Comparison of ENCODE assay signal across 8 cellular contexts in the genomic region with DNA sequence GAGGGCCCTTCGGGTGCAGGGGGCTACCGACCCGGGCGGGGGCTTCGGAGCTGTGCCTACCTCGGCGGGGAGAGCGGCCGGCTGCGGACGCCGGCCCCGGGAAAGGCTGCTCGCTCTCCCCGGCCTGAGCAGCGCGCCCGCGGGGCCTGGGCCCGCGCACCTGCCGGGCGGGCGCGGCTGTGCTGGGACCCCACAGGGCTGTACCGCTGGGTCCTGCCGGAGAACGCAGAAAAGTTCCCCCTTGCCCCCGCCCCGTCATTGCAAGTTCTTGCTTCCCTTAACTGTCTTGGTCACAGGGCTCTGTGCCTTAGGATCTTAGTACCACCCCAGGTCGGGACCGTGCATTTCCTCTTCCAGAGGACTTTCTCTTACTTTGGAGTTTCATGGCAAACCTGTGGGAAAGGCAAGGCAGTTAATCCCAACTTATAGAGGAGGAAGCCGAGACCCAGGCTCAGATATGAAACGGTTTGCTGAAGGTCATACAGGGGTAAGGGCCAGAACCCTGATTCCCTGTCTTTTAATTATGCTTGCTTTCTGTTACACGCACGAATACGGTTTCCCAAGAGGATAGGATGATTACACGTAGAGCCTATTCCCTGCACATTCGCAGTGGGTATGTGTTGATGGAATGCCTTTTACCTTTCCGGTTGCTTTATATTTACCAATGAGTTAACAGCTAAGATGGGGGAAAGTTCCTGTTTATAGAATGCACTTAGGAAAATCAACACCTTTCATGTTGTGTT. TPM values are rescaled to one million over a fixed set of nuclear protein-coding genes. Genes with fewer than 3 reads are reported as not detected.
A peak's percentile ranks its signal among the peaks of the same experiment; 100 is the strongest.
DNase-seq lines count a peak whose midpoint lies in the region; ATAC-seq, FAIRE-seq and TF ChIP-seq lines count a peak whose summit lies in the region.

No MANE protein-coding gene starts in this region.

- no peak for TF ChIP-seq RAD21 in K562 (CRISPR knock-in tag; conservative IDR thresholded peaks at IDR 0.05 in 1 of 2, IDR thresholded peaks at IDR 0.05 in 1 of 2)

- H3K27me3 ChIP-seq in K562 (ENCODE audit: control insufficient read depth in 2 of 2, insufficient read depth in 2 of 2, low read length in 2 of 2) (no peaks in the 10 kb centered on the region), iPS-18a (ENCODE audit: control insufficient read depth, insufficient read depth, low read length) (peaks cover 49% of the 10 kb centered on the region), skeletal muscle satellite cell (ENCODE audit: control insufficient read depth, insufficient read depth, low read length) (no peaks in the 10 kb centered on the region)

- no peaks in the 10 kb centered on the region for H4K20me1 ChIP-seq in K562 (replicated peaks; ENCODE audit: control insufficient read depth, insufficient read depth, low read length)

- CTCF ChIA-PET in K562 (lab: Yijun Ruan, JAX; ENCODE audit: low intra/inter-chr PET ratio), result interaction anchor here (0.5 kb wide), 1 partner anchor 197 kb away, joined by 3 read pairs; no protein-coding TSS in a partner anchor

- no peak for TF ChIP-seq CTCF in HFF-Myc (IDR thresholded peaks at IDR 0.05; ENCODE audit: low read depth, low read length, missing control alignments)
- TF ChIP-seq CTCF in K562 (IDR thresholded peaks at IDR 0.05 in 2 of 3, conservative IDR thresholded peaks at IDR 0.05 in 1 of 3; ENCODE audit: insufficient read depth in 2 of 3, low read depth in 1 of 3, low read length in 3 of 3), result no peak

- H3K27me3 Mint-ChIP-seq in T-helper 1 cell treated with Interleukin-12 subunit alpha and Interleukin-12 subunit beta and Interleukin-4 antibody, amounts not matched to agents 30 μg/mL and 1 μg/mL, for 36 hours (ENCODE audit: low read depth), result no peaks in the 10 kb centered on the region

- no peak for TF ChIP-seq EP300 in K562 (IDR thresholded peaks at IDR 0.05; ENCODE audit: low read length)

- peak; percentile 52 for FAIRE-seq in K562 (lab: Jason Lieb, UNC)

- POLR2A ChIA-PET in K562 (lab: Yijun Ruan, JAX), result interaction anchor here (0.7 to 1.5 kb wide), 4 partner anchors 10 to 168 kb away, joined by 3 to 4 read pairs (median 3); no protein-coding TSS in a partner anchor

- ATAC-seq in K562, result peak; percentile 61

- H3K9me3 ChIP-seq in K562 (replicated peaks; ENCODE audit: control insufficient read depth, insufficient read depth, low read depth, low read length) (no peaks in the 10 kb centered on the region), iPS-18a (ENCODE audit: control insufficient read depth, low read depth, low read length) (no peaks in the 10 kb centered on the region), skeletal muscle satellite cell (replicated peaks; ENCODE audit: low read length) (no peaks in the 10 kb centered on the region)

- H3K9ac ChIP-seq in K562 (ENCODE audit: insufficient read depth in 1 of 2, low read depth in 2 of 2, low read length in 2 of 2) (peak overlapping the region; percentile 72 to 98), iPS-18a (ENCODE audit: low read length) (peak overlapping the region; percentile 54), skeletal muscle satellite cell (ENCODE audit: low read depth, low read length) (peak overlapping the region; percentile 93)

- H3K4me1 ChIP-seq in K562 (replicated peaks in 1 of 2; ENCODE audit: control insufficient read depth in 2 of 2, insufficient read depth in 2 of 2, low read length in 2 of 2) (peaks cover 9 to 17% of the 10 kb centered on the region in 2 experiments; a peak in 4 of 5 replicates), iPS-18a (ENCODE audit: control insufficient read depth, low read depth, low read length) (no peaks in the 10 kb centered on the region), skeletal muscle satellite cell (ENCODE audit: control insufficient read depth, insufficient read depth, low read length) (peaks cover 24% of the 10 kb centered on the region)

- DNase-seq in T-helper 1 cell, result no peak
- no peak for DNase-seq in HFF-Myc (ENCODE audit: extremely low read depth, low read depth)
- peak; percentile 12 for DNase-seq in NCI-H460 (ENCODE audit: extremely low read depth, low read depth)
- peak; percentile 23 to 29 (median 25) for DNase-seq in K562 (ENCODE audit: extremely low read depth in 1 of 4, low spot score in 3 of 4)
- DNase-seq in GDM1 (lab: John Stamatoyannopoulos, UW), result no peak

- H3K9me1 ChIP-seq in K562 (ENCODE audit: control insufficient read depth, insufficient read depth, low read length), result no peaks in the 10 kb centered on the region

- WGBS in K562 (ENCODE audit: insufficient coverage, low coverage, missing lambda C conversion rate), result 3% methylated on average over 8 of the region's 40 CpGs

- H3K79me2 ChIP-seq in K562 (ENCODE audit: control insufficient read depth, insufficient read depth, low read length), result peaks cover 59% of the 10 kb centered on the region

- H3K27ac ChIP-seq in K562 (ENCODE audit: extremely low read depth, low read depth, low read length), result peak overlapping the region; percentile 88
- H3K27ac ChIP-seq in iPS-18a (ENCODE audit: low read length), result no peak overlapping the region

- H3K27ac Mint-ChIP-seq in T-helper 1 cell treated with Interleukin-12 subunit alpha and Interleukin-12 subunit beta and Interleukin-4 antibody, amounts not matched to agents 30 μg/mL and 1 μg/mL, for 36 hours, result peak overlapping the region; percentile 86

- H3K9me3 Mint-ChIP-seq in T-helper 1 cell treated with Interleukin-12 subunit alpha and Interleukin-12 subunit beta and Interleukin-4 antibody, amounts not matched to agents 30 μg/mL and 1 μg/mL, for 36 hours, result no peaks in the 10 kb centered on the region

- intact Hi-C loops in K562 (cut with micrococcal nuclease), result loop anchor here (5.0 kb wide), 1 partner anchor 59 kb away; no protein-coding TSS in a partner anchor

- peak overlapping the region; percentile 89 for H3K4me3 Mint-ChIP-seq in T-helper 1 cell treated with Interleukin-12 subunit alpha and Interleukin-12 subunit beta and Interleukin-4 antibody, amounts not matched to agents 30 μg/mL and 1 μg/mL, for 36 hours

- H3K4me2 ChIP-seq in K562 (ENCODE audit: insufficient read depth, low read length) (peak overlapping the region; percentile 84), skeletal muscle satellite cell (ENCODE audit: low read length) (peak overlapping the region; percentile 96)

- peaks cover 17% of the 10 kb centered on the region; the same call in 2 of the 3 replicates for H3K36me3 ChIP-seq in K562 (ENCODE audit: control insufficient read depth, insufficient read depth, low read length)
- H3K36me3 ChIP-seq in iPS-18a (ENCODE audit: control insufficient read depth, low read depth, low read length), result no peaks in the 10 kb centered on the region
- H3K36me3 ChIP-seq in skeletal muscle satellite cell (ENCODE audit: insufficient read depth, low read length), result no peaks in the 10 kb centered on the region

- peaks cover 42% of the 10 kb centered on the region for H3K4me1 Mint-ChIP-seq in T-helper 1 cell treated with Interleukin-12 subunit alpha and Interleukin-12 subunit beta and Interleukin-4 antibody, amounts not matched to agents 30 μg/mL and 1 μg/mL, for 36 hours (ENCODE audit: low read depth)

- peak overlapping the region; percentile 63 for H2AFZ ChIP-seq in K562 (ENCODE audit: low read depth, low read length)

- no peak for TF ChIP-seq POLR2A in K562 (conservative IDR thresholded peaks at IDR 0.05)

- no TSS peak for BruUV-seq in K562 (replicated peaks; lab: Mats Ljungman, UMichigan)

- peak overlapping the region; percentile 66 for H3K4me3 ChIP-seq in HFF-Myc (replicated peaks; ENCODE audit: low read depth, low read length)
- peak overlapping the region; percentile 88 for H3K4me3 ChIP-seq in K562
- H3K4me3 ChIP-seq in iPS-18a (ENCODE audit: low read length), result peak overlapping the region; percentile 80
- H3K4me3 ChIP-seq in skeletal muscle satellite cell (ENCODE audit: low read length), result peak overlapping the region; percentile 76

- in situ Hi-C loops in K562 (cut with MboI), result no loop called here

- peaks cover 23% of the 10 kb centered on the region for H3K36me3 Mint-ChIP-seq in T-helper 1 cell treated with Interleukin-12 subunit alpha and Interleukin-12 subunit beta and Interleukin-4 antibody, amounts not matched to agents 30 μg/mL and 1 μg/mL, for 36 hours (ENCODE audit: low read depth)

TF ChIP-seq in K562, 482 proteins besides CTCF, POLR2A, EP300 and RAD21 (continues in another document):
- TF ChIP-seq, protein P1, sequence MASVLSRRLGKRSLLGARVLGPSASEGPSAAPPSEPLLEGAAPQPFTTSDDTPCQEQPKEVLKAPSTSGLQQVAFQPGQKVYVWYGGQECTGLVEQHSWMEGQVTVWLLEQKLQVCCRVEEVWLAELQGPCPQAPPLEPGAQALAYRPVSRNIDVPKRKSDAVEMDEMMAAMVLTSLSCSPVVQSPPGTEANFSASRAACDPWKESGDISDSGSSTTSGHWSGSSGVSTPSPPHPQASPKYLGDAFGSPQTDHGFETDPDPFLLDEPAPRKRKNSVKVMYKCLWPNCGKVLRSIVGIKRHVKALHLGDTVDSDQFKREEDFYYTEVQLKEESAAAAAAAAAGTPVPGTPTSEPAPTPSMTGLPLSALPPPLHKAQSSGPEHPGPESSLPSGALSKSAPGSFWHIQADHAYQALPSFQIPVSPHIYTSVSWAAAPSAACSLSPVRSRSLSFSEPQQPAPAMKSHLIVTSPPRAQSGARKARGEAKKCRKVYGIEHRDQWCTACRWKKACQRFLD (CRISPR knock-in tag; IDR thresholded peaks at IDR 0.05), result no peak
- TF ChIP-seq RFX5 (IDR thresholded peaks at IDR 0.05; ENCODE audit: low read depth, low read length) (no peak), ZFX (CRISPR knock-in tag; IDR thresholded peaks at IDR 0.05) (0 out of 2 replicates have a peak, but pooled peaks have one; percentile 55)

RNA-seq across cellular contexts. Expression of a gene that starts 0.7 kb away (rescaled TPM):
- total RNA-seq in NCI-H460 (2014; rRNA removed; shearing (Covaris generic)), result 49.5 and 51.4 TPM in 2 replicates
- polyA plus RNA-seq in NCI-H460 (2014; cell fraction: nucleus; rRNA removed), result 17.1 and 22.2 TPM in 2 replicates
- 8.4 and 24.4 TPM in 2 replicates for total RNA-seq in K562 (2011; cell fraction: chromatin; rRNA removed; ENCODE audit: low replicate concordance)
- total RNA-seq in K562 (2011; cell fraction: nucleolus; rRNA removed), result 5.3 and 6.6 TPM in 2 replicates
- total RNA-seq in K562 (2011; cell fraction: nucleoplasm; rRNA removed), result 19.5 and 45.4 TPM in 2 replicates
- total RNA-seq in K562 (2014; rRNA removed) (10.9 and 19.9 TPM in 2 replicates), K562 (2014; rRNA removed; fragmentation: Illumina TruSeq; extraction: Trizol) (27.0 and 30.1 TPM in 2 replicates), K562 (2015; rRNA removed; fragmentation: Illumina TruSeq; extraction: Trizol) (22.7 and 26.4 TPM in 2 replicates), K562 (2021) (20.3 and 20.8 TPM in 2 replicates)
- polyA plus RNA-seq in K562 (2011; rRNA removed) (30.2 and 35.5 TPM in 2 replicates), K562 (2014; fragmentation: Illumina TruSeq; extraction: Trizol) (32.9 and 40.0 TPM in 2 replicates), K562 (2014; fragmentation: Nextera tagmentation; extraction: Ambion mirVana) (10 to 100 TPM; 11.7 TPM), K562 (2014; rRNA removed) (18.3 and 26.5 TPM in 2 replicates)
- 17.8 and 34.1 TPM in 2 replicates for polyA plus RNA-seq in K562 (2011; cell fraction: cytosol; rRNA removed)
- polyA plus RNA-seq in K562 (2011; cell fraction: nucleus; rRNA removed), result 12.1 and 18.7 TPM in 2 replicates
- polyA plus RNA-seq in K562 (2012), result 19.1 and 24.3 TPM in 2 replicates
- polyA minus RNA-seq in K562 (2011; rRNA and poly(A)+ RNA removed), result 41.2 and 46.4 TPM in 2 replicates
- 11.7 and 15.4 TPM in 2 replicates for polyA minus RNA-seq in K562 (2011; cell fraction: cytosol; rRNA and poly(A)+ RNA removed)
- 19.0 and 33.8 TPM in 2 replicates for polyA minus RNA-seq in K562 (2011; cell fraction: nucleus; rRNA and poly(A)+ RNA removed)
- total RNA-seq in skeletal muscle satellite cell (2012; rRNA removed), result 20.1 and 20.3 TPM in 2 replicates

Comparison
In these comparisons a context has a peak if more than half of its experiments do, and no peak if none do; other contexts are left out.
1. DNase-seq: peak in NCI-H460 (single experiment) and K562 (4 of 4); none in T-helper 1 cell (0 of 5), HFF-Myc (single experiment) and GDM1 (single experiment).
2. Peak in every context shown above with its lines, with median percentiles within 50 percentile points of each other: H3K4me3 ChIP-seq and H3K9ac ChIP-seq.